1 cellular context compared by ENCODE assay signal in genomic region chr9:111662851-111663823, GRCh38.
TF ChIP-seq lines count a peak whose summit lies in the region.

No MANE protein-coding gene starts in this region.

TF ChIP-seq in HEK293, 187 proteins besides CTCF, POLR2A, EP300 and RAD21 (continued from another document):
- TF ChIP-seq, protein P1, sequence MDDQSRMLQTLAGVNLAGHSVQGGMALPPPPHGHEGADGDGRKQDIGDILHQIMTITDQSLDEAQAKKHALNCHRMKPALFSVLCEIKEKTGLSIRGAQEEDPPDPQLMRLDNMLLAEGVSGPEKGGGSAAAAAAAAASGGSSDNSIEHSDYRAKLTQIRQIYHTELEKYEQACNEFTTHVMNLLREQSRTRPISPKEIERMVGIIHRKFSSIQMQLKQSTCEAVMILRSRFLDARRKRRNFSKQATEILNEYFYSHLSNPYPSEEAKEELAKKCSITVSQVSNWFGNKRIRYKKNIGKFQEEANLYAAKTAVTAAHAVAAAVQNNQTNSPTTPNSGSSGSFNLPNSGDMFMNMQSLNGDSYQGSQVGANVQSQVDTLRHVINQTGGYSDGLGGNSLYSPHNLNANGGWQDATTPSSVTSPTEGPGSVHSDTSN (CRISPR knock-in tag; IDR thresholded peaks at IDR 0.05), result no peak
- TF ChIP-seq SCRT2 (tag by site-specific recombination; IDR thresholded peaks at IDR 0.05), result peak; percentile 88
- TF ChIP-seq ZNF324 (tag by site-specific recombination; IDR thresholded peaks at IDR 0.05), result no peak
- no peak for TF ChIP-seq ZNF140 (tag by site-specific recombination; IDR thresholded peaks at IDR 0.05)
- no peak for TF ChIP-seq EGR2 (tag by site-specific recombination; IDR thresholded peaks at IDR 0.05; ENCODE audit: low read depth)
- TF ChIP-seq ZNF555 (tag by site-specific recombination; conservative IDR thresholded peaks at IDR 0.05), result no peak
- TF ChIP-seq ZBTB26 (tag by site-specific recombination; optimal IDR thresholded peaks at IDR 0.05), result no peak
- TF ChIP-seq ZNF146 (tag by site-specific recombination; IDR thresholded peaks at IDR 0.05), result no peak
- TF ChIP-seq ZNF596 (tag by site-specific recombination; IDR thresholded peaks at IDR 0.05), result no peak
- TF ChIP-seq RBAK (tag by site-specific recombination; IDR thresholded peaks at IDR 0.05), result no peak
- no peak for TF ChIP-seq GLIS2 (tag by site-specific recombination; IDR thresholded peaks at IDR 0.05)
- TF ChIP-seq ZNF521 (tag by site-specific recombination; IDR thresholded peaks at IDR 0.05), result no peak
- no peak for TF ChIP-seq ZNF560 (tag by site-specific recombination; IDR thresholded peaks at IDR 0.05; ENCODE audit: borderline replicate concordance)
- TF ChIP-seq BCL11A (tag by site-specific recombination; IDR thresholded peaks at IDR 0.05; ENCODE audit: low read depth), result no peak
- peak; percentile 91 for TF ChIP-seq SCRT1 (tag by site-specific recombination; IDR thresholded peaks at IDR 0.05; ENCODE audit: borderline replicate concordance)
TF ChIP-seq in HEK293: peak in this region for 5.
